15 cellular contexts compared by ENCODE assay signal in genomic region chr5:94744906-94745305, GRCh38.
"Had no signal": no experiment of that assay in that cellular context is flagged by ENCODE, and none has a peak within 500 bp of the region (broad histone marks: within the 10 kb centered on the region; RNA-seq: fewer than 3 reads in every experiment).

No MANE protein-coding gene starts in this region.

- H3K36me3 Mint-ChIP-seq: memory B cell had no signal

- H3K4me3 Mint-ChIP-seq: activated naive CD4-positive, alpha-beta T cell treated with anti-CD3 and anti-CD28 coated beads for 36 hours; activated T-helper 17 cell treated with anti-CD3 and anti-CD28 coated beads, Interleukin-2, amount 50 U/mL, for 72 hours; memory B cell; nephron progenitor cell had no signal

- H3K27ac ChIP-seq: cardiac muscle cell, colonic mucosa, esophagus squamous epithelium, left lung, stomach had no signal

- H3K36me3 ChIP-seq: cardiac muscle cell, colonic mucosa, esophagus squamous epithelium, left lung, stomach had no signal

- H3K4me1 Mint-ChIP-seq: nephron progenitor cell had no signal

- H3K9me3 ChIP-seq: colonic mucosa, esophagus squamous epithelium, left lung, stomach had no signal

- H3K27me3 ChIP-seq: cardiac muscle cell, colonic mucosa, esophagus squamous epithelium, left lung, stomach had no signal

- DNase-seq: activated CD4-positive, alpha-beta T cell treated with anti-CD3 and anti-CD28 coated beads, Interleukin-2, amount 50 U/mL, for 1 hour; activated naive CD4-positive, alpha-beta T cell treated with anti-CD3 and anti-CD28 coated beads for 36 hours; activated T-cell treated with anti-CD3 and anti-CD28 coated beads for 4 hours; colonic mucosa; esophagus squamous epithelium; foreskin fibroblast; head of caudate nucleus; nephron progenitor cell; stimulated activated CD4-positive, alpha-beta T cell treated with anti-CD3 and anti-CD28 coated beads, Interleukin-12 subunit alpha, Interleukin-12 subunit beta, amount 100 ng/mL, for 4 hours; stimulated activated CD8-positive, alpha-beta memory T cell treated with anti-CD3 and anti-CD28 coated beads, Interleukin-4, amount 100 ng/mL, for 48 hours; stomach had no signal

- H3K9me3 Mint-ChIP-seq: activated naive CD4-positive, alpha-beta T cell treated with anti-CD3 and anti-CD28 coated beads for 36 hours; activated T-helper 17 cell treated with anti-CD3 and anti-CD28 coated beads, Interleukin-2, amount 50 U/mL, for 72 hours; memory B cell; nephron progenitor cell had no signal

- ATAC-seq: activated T-helper 17 cell treated with anti-CD3 and anti-CD28 coated beads, Interleukin-2, amount 50 U/mL, for 72 hours; left lung had no signal

- H3K27me3 Mint-ChIP-seq: activated T-helper 17 cell treated with anti-CD3 and anti-CD28 coated beads, Interleukin-2, amount 50 U/mL, for 72 hours; memory B cell had no signal

- H3K4me3 ChIP-seq: cardiac muscle cell, colonic mucosa, esophagus squamous epithelium, left lung, stomach had no signal

- H3K4me1 ChIP-seq: colonic mucosa, esophagus squamous epithelium, stomach had no signal

- H3K27ac Mint-ChIP-seq: activated naive CD4-positive, alpha-beta T cell treated with anti-CD3 and anti-CD28 coated beads for 36 hours; activated T-helper 17 cell treated with anti-CD3 and anti-CD28 coated beads, Interleukin-2, amount 50 U/mL, for 72 hours; memory B cell; nephron progenitor cell had no signal
